Comparison of ENCODE assay signal across 8 cellular contexts in the genomic region with DNA sequence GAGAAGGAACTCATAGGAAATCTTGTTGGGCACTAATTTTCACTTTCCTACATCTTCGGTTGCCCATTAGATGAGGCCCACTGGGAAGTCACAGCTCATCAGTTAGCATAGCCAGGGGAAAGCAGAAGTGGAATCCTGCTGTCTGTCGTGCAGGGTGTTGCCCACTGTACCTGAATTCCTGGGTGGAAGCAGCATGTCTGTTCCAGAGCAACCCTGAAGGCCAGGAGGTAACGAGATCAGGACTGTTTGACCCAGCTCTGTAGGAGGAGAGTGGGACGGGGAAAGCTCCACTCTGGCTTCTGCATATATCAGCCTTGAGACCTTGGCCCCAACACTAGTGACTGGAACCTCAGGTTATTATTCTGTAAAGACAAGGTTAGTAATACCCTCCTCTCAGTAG.
"Had no signal": no experiment of that assay in that cellular context is flagged by ENCODE, and none has a peak within 500 bp of the region (broad histone marks: within the 10 kb centered on the region; RNA-seq: fewer than 3 reads in every experiment).

No MANE protein-coding gene starts in this region.

- H3K4me3 ChIP-seq: GM23248 had no signal

- H3K4me3 Mint-ChIP-seq: H9, IgD-negative memory B cell had no signal

- DNase-seq: GM23248, H9, HCEC 1CT, KBM-7 had no signal

- H3K4me1 Mint-ChIP-seq: H9 had no signal

- H3K27me3 Mint-ChIP-seq: IgD-negative memory B cell had no signal

- FAIRE-seq: H1, H54, HepG2 had no signal

- H3K27ac Mint-ChIP-seq: H9 had no signal
